15 cellular contexts compared by ENCODE assay signal in genomic region chr17:39618956-39619785, GRCh38. TPM values are rescaled to one million over a fixed set of nuclear protein-coding genes. Genes with fewer than 3 reads are reported as not detected.
A peak's percentile ranks its signal among the peaks of the same experiment; 100 is the strongest.
DNase-seq lines count a peak whose midpoint lies in the region; ATAC-seq, FAIRE-seq and TF ChIP-seq lines count a peak whose summit lies in the region.
"Had no signal": no experiment of that assay in that cellular context is flagged by ENCODE, and none has a peak within 500 bp of the region (broad histone marks: within the 10 kb centered on the region; RNA-seq: fewer than 3 reads in every experiment).

No MANE protein-coding gene starts in this region.

- H3K27me3 Mint-ChIP-seq in H9 (ENCODE audit: low read depth): peaks cover 96% of the 10 kb centered on the region

- no peaks in the 10 kb centered on the region for H3K36me3 Mint-ChIP-seq in H9 (ENCODE audit: insufficient read depth in 1 of 3, low read depth in 3 of 3)
- H3K36me3 Mint-ChIP-seq: activated naive CD4-positive, alpha-beta T cell treated with anti-CD3 and anti-CD28 coated beads, Interleukin-2, amount 10 ng/mL, durations not matched to agents 7 days and 5 days had no signal

- H3K4me3 ChIP-seq in ACC112 (ENCODE audit: low read depth, low read length): peak overlapping the region; percentile 77
- peak overlapping the region; percentile 76; the same call in 1 of the 2 replicates for H3K4me3 ChIP-seq in PC-3 (ENCODE audit: low read length)
- peak overlapping the region in 1 of 3 experiments; percentile 80 for H3K4me3 ChIP-seq in keratinocyte (ENCODE audit: control insufficient read depth in 2 of 3, extremely low read depth in 1 of 3, insufficient read depth in 2 of 3, low read depth in 1 of 3, low read length in 3 of 3)

- H2AFZ ChIP-seq in ACC112 (ENCODE audit: low read length, unreplicated experiment): peak overlapping the region; percentile 57
- H2AFZ ChIP-seq in H9 (ENCODE audit: low read length): no peak overlapping the region
- H2AFZ ChIP-seq in PC-3 (ENCODE audit: low read length): peak overlapping the region; percentile 93; the same call in 1 of the 2 replicates
- H2AFZ ChIP-seq in keratinocyte (ENCODE audit: control insufficient read depth, low read length): no peak overlapping the region

- H3K9ac ChIP-seq in H9 (ENCODE audit: extremely low read depth, insufficient read length, low read length): no peak overlapping the region
- no peak overlapping the region for H3K9ac ChIP-seq in PC-3 (ENCODE audit: low read length)
- no peak overlapping the region for H3K9ac ChIP-seq in keratinocyte (ENCODE audit: control insufficient read depth, extremely low read depth, insufficient read depth, low read length)

- H2BK15ac ChIP-seq in H9 (ENCODE audit: low read depth, low read length): no peak overlapping the region

- TF ChIP-seq CTCF in H9 (conservative IDR thresholded peaks at IDR 0.05): no peak
- TF ChIP-seq CTCF in PC-3 (conservative IDR thresholded peaks at IDR 0.05; ENCODE audit: low read depth, low read length): no peak
- no peak for TF ChIP-seq CTCF in keratinocyte (optimal IDR thresholded peaks at IDR 0.05 in 1 of 3, IDR thresholded peaks at IDR 0.05 in 1 of 3, conservative IDR thresholded peaks at IDR 0.05 in 1 of 3; ENCODE audit: extremely low read depth in 1 of 3, insufficient read depth in 2 of 3, low read length in 3 of 3)

- H3T11ph ChIP-seq in H9 (ENCODE audit: low read length): no peak overlapping the region

- no peaks in the 10 kb centered on the region for H4K20me1 ChIP-seq in H9 (ENCODE audit: control insufficient read depth, insufficient read depth, insufficient read length)
- no peaks in the 10 kb centered on the region for H4K20me1 ChIP-seq in PC-3 (ENCODE audit: low read length)
- H4K20me1 ChIP-seq in keratinocyte (ENCODE audit: control insufficient read depth, extremely low read depth, insufficient read depth, low read length): peaks cover 2% of the 10 kb centered on the region

- H3K79me2 ChIP-seq in ACC112 (ENCODE audit: control insufficient read depth, insufficient read depth, low read length, unreplicated experiment): no peaks in the 10 kb centered on the region
- no peaks in the 10 kb centered on the region for H3K79me2 ChIP-seq in H9 (ENCODE audit: insufficient read depth, low read length)
- H3K79me2 ChIP-seq in PC-3 (ENCODE audit: low read length): no peaks in the 10 kb centered on the region
- H3K79me2 ChIP-seq in keratinocyte (ENCODE audit: control insufficient read depth, insufficient read depth, low read length): no peaks in the 10 kb centered on the region

- H3K27me3 ChIP-seq in ACC112 (ENCODE audit: insufficient read depth, low read length) (peaks cover 15% of the 10 kb centered on the region; the same call in 1 of the 2 replicates), H9 (ENCODE audit: insufficient read depth, low read length) (peaks cover 19% of the 10 kb centered on the region; the same call in 1 of the 2 replicates), PC-3 (ENCODE audit: low read length) (no peaks in the 10 kb centered on the region), keratinocyte (ENCODE audit: control insufficient read depth, extremely low read depth, insufficient read depth, low read length) (peaks cover 30% of the 10 kb centered on the region)

- ATAC-seq in PC-3 (no peak), HG02852 (IDR thresholded peaks at IDR 0.05; ENCODE audit: unreplicated experiment) (no peak)
- ATAC-seq: effector memory CD8-positive, alpha-beta T cell; heart right ventricle had no signal

- H4K91ac ChIP-seq in H9 (ENCODE audit: insufficient read length, low read depth, low read length): no peak overlapping the region

- H3F3A ChIP-seq in PC-3 (ENCODE audit: low read length, unreplicated experiment): no peaks in the 10 kb centered on the region

- BruUV-seq in PC-3 (replicated peaks; lab: Mats Ljungman, UMichigan): no TSS peak

- peak overlapping the region; percentile 75 for H3K4me2 ChIP-seq in H9 (ENCODE audit: insufficient read depth, insufficient read length, low read length)
- H3K4me2 ChIP-seq in PC-3 (ENCODE audit: low read length): peak overlapping the region; percentile 98
- H3K4me2 ChIP-seq in keratinocyte (ENCODE audit: control insufficient read depth, extremely low read depth, insufficient read depth, low read depth, low read length): peak overlapping the region; percentile 92

- no peaks in the 10 kb centered on the region for H3K79me1 ChIP-seq in H9 (ENCODE audit: insufficient read depth, low read depth, low read length, poor library complexity, severe bottlenecking)

- H3K23ac ChIP-seq in H9 (ENCODE audit: insufficient read length, low read depth, low read length): no peak overlapping the region

- no peak overlapping the region for H2BK20ac ChIP-seq in H9 (ENCODE audit: low read depth, low read length, poor library complexity, severe bottlenecking)

- WGBS in H9 (ENCODE audit: extremely low coverage, insufficient read length, low lambda C conversion rate): no CpG with 5 or more reads among the region's 13 CpGs

- H3K9me1 ChIP-seq in keratinocyte (ENCODE audit: control insufficient read depth, extremely low read depth, insufficient read depth, low read length): no peaks in the 10 kb centered on the region

- H3K4me1 ChIP-seq in ACC112 (ENCODE audit: control insufficient read depth, insufficient read depth, low read length, unreplicated experiment): no peaks in the 10 kb centered on the region
- H3K4me1 ChIP-seq in H9 (ENCODE audit: insufficient read depth, low read length): no peaks in the 10 kb centered on the region
- H3K4me1 ChIP-seq in PC-3 (ENCODE audit: insufficient read depth, low read length): no peaks in the 10 kb centered on the region
- H3K4me1 ChIP-seq in keratinocyte (ENCODE audit: control insufficient read depth, extremely low read depth, insufficient read depth, low read length): peaks cover 15% of the 10 kb centered on the region

- intact Hi-C loops in PC-3 (cut with micrococcal nuclease): loop anchor here (1.0 kb wide), 1 partner anchor 46 kb away; no protein-coding TSS in a partner anchor

- dilution Hi-C loops in keratinocyte (cut with MboI; ENCODE audit: extremely low pct_ligation_motif_present, low sequenced_read_pairs): no loop called here

- no peak overlapping the region for H3K14ac ChIP-seq in H9 (ENCODE audit: insufficient read depth, low read length)

- H2AK5ac ChIP-seq in H9 (ENCODE audit: insufficient read length, low read length): no peak overlapping the region

- H3K4ac ChIP-seq in H9 (ENCODE audit: low read depth, low read length): no peak overlapping the region

- H2BK5ac ChIP-seq in H9 (ENCODE audit: insufficient read length, low read length): no peak overlapping the region

- H3K4me1 Mint-ChIP-seq in H9: peaks cover 17 to 23% of the 10 kb centered on the region in 2 experiments

- H3K27ac ChIP-seq in ACC112 (ENCODE audit: low read depth, low read length): no peak overlapping the region
- H3K27ac ChIP-seq in H9 (ENCODE audit: insufficient read length, low read depth, low read length): no peak overlapping the region
- no peak overlapping the region for H3K27ac ChIP-seq in PC-3 (ENCODE audit: low read length)
- H3K27ac ChIP-seq in keratinocyte (ENCODE audit: control insufficient read depth, insufficient read depth, low read length): no peak overlapping the region

- POLR2A ChIA-PET in PC-3 (lab: Charles Lee; ENCODE audit: unreplicated experiment): no interaction called here

- peaks cover 2% of the 10 kb centered on the region for H3K23me2 ChIP-seq in H9 (ENCODE audit: insufficient read length, low read depth, low read length, poor library complexity, severe bottlenecking)

- H3K9me2 ChIP-seq in PC-3 (replicated peaks; ENCODE audit: low read length): no peaks in the 10 kb centered on the region

- no peak overlapping the region for H3K18ac ChIP-seq in H9 (ENCODE audit: insufficient read length, low read depth, low read length)

- peak overlapping the region in 1 of 2 experiments; percentile 48; a peak in 1 of 5 replicates for H3K4me3 Mint-ChIP-seq in H9

- no peak overlapping the region for H2BK120ac ChIP-seq in H9 (ENCODE audit: low read depth, low read length, poor library complexity, severe bottlenecking)

- H3K9me3 Mint-ChIP-seq in H9: no peaks in the 10 kb centered on the region; a peak in 1 of 5 replicates
- H3K9me3 Mint-ChIP-seq: activated naive CD4-positive, alpha-beta T cell treated with anti-CD3 and anti-CD28 coated beads, Interleukin-2, amount 10 ng/mL, durations not matched to agents 7 days and 5 days; effector memory CD8-positive, alpha-beta T cell had no signal

- CTCF ChIA-PET in PC-3 (lab: Charles Lee): no interaction called here

- H4K5ac ChIP-seq in H9 (ENCODE audit: insufficient read length, low read depth, low read length): no peak overlapping the region

- H3K36me3 ChIP-seq in ACC112 (ENCODE audit: insufficient read depth, low read length) (no peaks in the 10 kb centered on the region), PC-3 (ENCODE audit: low read depth, low read length) (no peaks in the 10 kb centered on the region; the same call in 1 of the 2 replicates), keratinocyte (ENCODE audit: control insufficient read depth in 2 of 2, extremely low read depth in 1 of 2, insufficient read depth in 2 of 2, low read length in 2 of 2) (no peaks in the 10 kb centered on the region)
- H3K36me3 ChIP-seq: heart right ventricle, spleen had no signal

- no peak overlapping the region for H2BK12ac ChIP-seq in H9 (ENCODE audit: insufficient read length, low read depth, low read length)

- DNase-seq in H9 (no peak), PC-3 (no peak), keratinocyte (ENCODE audit: low read depth, low spot score) (no peak), pons (ENCODE audit: low spot score) (no peak), DMS53 treated with DMSO at 0.1 percent for 48 hours (lab: John Stamatoyannopoulos, UW; ENCODE audit: unreplicated experiment) (no peak), NCI-H82 treated with DMSO at 0.1 percent for 48 hours (lab: John Stamatoyannopoulos, UW; ENCODE audit: unreplicated experiment) (no peak)
- DNase-seq: activated CD4-positive, CD25-positive, alpha-beta regulatory T cell treated with anti-CD3 and anti-CD28 coated beads, Interleukin-2, amount 50 U/mL, for 72 hours; activated naive CD4-positive, alpha-beta T cell treated with anti-CD3 and anti-CD28 coated beads, Interleukin-2, amount 10 ng/mL, durations not matched to agents 7 days and 5 days; effector memory CD8-positive, alpha-beta T cell; heart right ventricle; NCI-H2029 treated with DMSO at 0.1 percent for 48 hours; spleen had no signal

- no peak overlapping the region for H4K8ac ChIP-seq in H9 (replicated peaks; ENCODE audit: insufficient read length, low read depth, low read length)

- FAIRE-seq in keratinocyte (lab: Jason Lieb, UNC): no peak

- no peak overlapping the region for H3K27ac Mint-ChIP-seq in H9

- H3K56ac ChIP-seq in H9 (ENCODE audit: insufficient read length, low read depth, low read length): no peak overlapping the region

- H3K9me3 ChIP-seq in H9 (ENCODE audit: control insufficient read depth, low read depth, low read length) (no peaks in the 10 kb centered on the region), PC-3 (ENCODE audit: low read length) (no peaks in the 10 kb centered on the region), keratinocyte (ENCODE audit: control insufficient read depth, low read depth, low read length) (no peaks in the 10 kb centered on the region)
- H3K9me3 ChIP-seq: heart right ventricle, mucosa of descending colon, spleen had no signal

RNA-seq across cellular contexts. Expression of gene PPP1R1B, which starts 7.6 kb away (rescaled TPM):
- total RNA-seq in H9 (2021): 14.7 and 15.5 TPM in 2 replicates
- 2.9 and 3.1 TPM in 2 replicates for total RNA-seq in PC-3 (2014; rRNA removed)
- 0.14 to 0.35 TPM (median 0.18 TPM) in 3 replicates for polyA plus RNA-seq in keratinocyte
- polyA plus RNA-seq in keratinocyte (2011; ENCODE audit: low read depth): not detected
- polyA plus RNA-seq in keratinocyte (2011; cell fraction: cytosol; rRNA removed): 0.19 and 0.27 TPM in 2 replicates
- 0.11 and 0.15 TPM in 2 replicates for polyA plus RNA-seq in keratinocyte (2011; cell fraction: nucleus; rRNA removed)
- polyA plus RNA-seq in keratinocyte (2012; ENCODE audit: low replicate concordance): 0.21 TPM in 1 of 2 replicates, not detected in the other
- 0.13 to 0.33 TPM (median 0.19 TPM) in 3 replicates for polyA minus RNA-seq in keratinocyte
- not detected for polyA minus RNA-seq in keratinocyte (2011; cell fraction: cytosol; rRNA and poly(A)+ RNA removed)
- polyA minus RNA-seq in keratinocyte (2011; cell fraction: nucleus; rRNA and poly(A)+ RNA removed): not detected in 2 replicates
- total RNA-seq: spleen had no signal

RNA-seq across cellular contexts. Expression of gene NEUROD2, which starts 11.5 kb away (rescaled TPM):
- total RNA-seq in H9 (2021) (not detected in 2 replicates), PC-3 (2014; rRNA removed) (not detected in 2 replicates)
- polyA plus RNA-seq in keratinocyte: not detected in 3 replicates
- not detected for polyA plus RNA-seq in keratinocyte (2011; ENCODE audit: low read depth)
- polyA plus RNA-seq in keratinocyte (2011; cell fraction: cytosol; rRNA removed): not detected in 2 replicates
- not detected in 2 replicates for polyA plus RNA-seq in keratinocyte (2011; cell fraction: nucleus; rRNA removed)
- 0.04 and 0.07 TPM in 2 replicates for polyA plus RNA-seq in keratinocyte (2012; ENCODE audit: low replicate concordance)
- polyA minus RNA-seq in keratinocyte: not detected in 3 replicates
- polyA minus RNA-seq in keratinocyte (2011; cell fraction: cytosol; rRNA and poly(A)+ RNA removed): not detected
- not detected in 2 replicates for polyA minus RNA-seq in keratinocyte (2011; cell fraction: nucleus; rRNA and poly(A)+ RNA removed)
- total RNA-seq: heart right ventricle, spleen had no signal
- polyA plus RNA-seq: heart right ventricle had no signal

RNA-seq across cellular contexts. Expression of gene STARD3, which starts 17.8 kb away (rescaled TPM):
- 48.2 and 51.3 TPM in 2 replicates for total RNA-seq in H9 (2021)
- total RNA-seq in PC-3 (2014; rRNA removed): 30.5 and 56.4 TPM in 2 replicates
- 29.0 to 39.6 TPM (median 33.9 TPM) in 3 replicates for polyA plus RNA-seq in keratinocyte
- 25.9 TPM for polyA plus RNA-seq in keratinocyte (2011; ENCODE audit: low read depth)
- 25.5 and 26.6 TPM in 2 replicates for polyA plus RNA-seq in keratinocyte (2011; cell fraction: cytosol; rRNA removed)
- 57.2 and 70.3 TPM in 2 replicates for polyA plus RNA-seq in keratinocyte (2011; cell fraction: nucleus; rRNA removed)
- polyA plus RNA-seq in keratinocyte (2012; ENCODE audit: low replicate concordance): 31.2 and 36.8 TPM in 2 replicates
- 32.4 to 42.2 TPM (median 41.6 TPM) in 3 replicates for polyA minus RNA-seq in keratinocyte
- 29.2 TPM for polyA minus RNA-seq in keratinocyte (2011; cell fraction: cytosol; rRNA and poly(A)+ RNA removed)
- 18.5 and 20.1 TPM in 2 replicates for polyA minus RNA-seq in keratinocyte (2011; cell fraction: nucleus; rRNA and poly(A)+ RNA removed)

RNA-seq across cellular contexts. Expression of gene TCAP, which starts 46.0 kb away (rescaled TPM):
- 2.1 and 2.5 TPM in 2 replicates for total RNA-seq in H9 (2021)
- total RNA-seq in PC-3 (2014; rRNA removed): 0.12 and 0.51 TPM in 2 replicates
- 0.06 to 0.26 TPM (median 0.20 TPM) in 3 replicates for polyA plus RNA-seq in keratinocyte
- 0.20 TPM for polyA plus RNA-seq in keratinocyte (2011; ENCODE audit: low read depth)
- polyA plus RNA-seq in keratinocyte (2011; cell fraction: cytosol; rRNA removed): 0.06 and 0.13 TPM in 2 replicates
- 0.70 and 1.1 TPM in 2 replicates for polyA plus RNA-seq in keratinocyte (2011; cell fraction: nucleus; rRNA removed)
- 0.16 and 0.62 TPM in 2 replicates for polyA plus RNA-seq in keratinocyte (2012; ENCODE audit: low replicate concordance)
- 0.36 to 0.79 TPM in 2 of 3 replicates, not detected in the other for polyA minus RNA-seq in keratinocyte
- polyA minus RNA-seq in keratinocyte (2011; cell fraction: cytosol; rRNA and poly(A)+ RNA removed): not detected
- 0.42 TPM in 1 of 2 replicates, not detected in the other for polyA minus RNA-seq in keratinocyte (2011; cell fraction: nucleus; rRNA and poly(A)+ RNA removed)

RNA-seq across cellular contexts. Expression of gene PNMT, which starts 49.1 kb away (rescaled TPM):
- 2.1 and 2.3 TPM in 2 replicates for total RNA-seq in H9 (2021)
- 1.2 and 1.4 TPM in 2 replicates for total RNA-seq in PC-3 (2014; rRNA removed)
- not detected in 3 replicates for polyA plus RNA-seq in keratinocyte
- polyA plus RNA-seq in keratinocyte (2011; ENCODE audit: low read depth): not detected
- not detected in 2 replicates for polyA plus RNA-seq in keratinocyte (2011; cell fraction: cytosol; rRNA removed)
- not detected in 2 replicates for polyA plus RNA-seq in keratinocyte (2011; cell fraction: nucleus; rRNA removed)
- not detected in 2 replicates for polyA plus RNA-seq in keratinocyte (2012; ENCODE audit: low replicate concordance)
- polyA minus RNA-seq in keratinocyte: not detected in 3 replicates
- polyA minus RNA-seq in keratinocyte (2011; cell fraction: cytosol; rRNA and poly(A)+ RNA removed): not detected
- polyA minus RNA-seq in keratinocyte (2011; cell fraction: nucleus; rRNA and poly(A)+ RNA removed): not detected in 2 replicates

Comparison
In these comparisons a context has a peak if more than half of its experiments do, and no peak if none do; other contexts are left out.
1. H2AFZ ChIP-seq: peak in ACC112 (single experiment) and PC-3 (single experiment); none in H9 (single experiment) and keratinocyte (single experiment).
2. Peak in every context shown above with its lines, with median percentiles within 50 percentile points of each other: H3K4me2 ChIP-seq.